ENCODE assay signal across 27 cellular contexts in genomic region chr10:71025535-71025934, GRCh38.
DNase-seq lines count a peak whose midpoint lies in the region; ATAC-seq and TF ChIP-seq lines count a peak whose summit lies in the region.
"Had no signal": no experiment of that assay in that cellular context is flagged by ENCODE, and none has a peak within 500 bp of the region (broad histone marks: within the 10 kb centered on the region; RNA-seq: fewer than 3 reads in every experiment).

No MANE protein-coding gene starts in this region.

- H3K4me1 ChIP-seq in foreskin keratinocyte (no peaks in the 10 kb centered on the region), smooth muscle cell (ENCODE audit: low read depth) (no peaks in the 10 kb centered on the region)
- H3K4me1 ChIP-seq: HAP-1, prostate gland, transverse colon had no signal

- H3F3A ChIP-seq in smooth muscle cell (ENCODE audit: low read depth): no peaks in the 10 kb centered on the region

- no peak overlapping the region for H3K4me2 ChIP-seq in smooth muscle cell

- H3K4me3 ChIP-seq in smooth muscle cell: no peak overlapping the region
- H3K4me3 ChIP-seq: HAP-1, prostate gland, transverse colon had no signal

- ATAC-seq in foreskin keratinocyte: peak; percentile 25
- ATAC-seq: activated CD8-positive, alpha-beta memory T cell treated with anti-CD3 and anti-CD28 coated beads, Interleukin-2, amount 10 ng/mL, durations not matched to agents 7 days and 5 days; CD8-positive, alpha-beta T cell; HepG2; left colon; SK-N-SH treated with all-trans-retinoic acid at 6 μM for 48 hours; stimulated activated naive CD8-positive, alpha-beta T cell treated with anti-CD3 and anti-CD28 coated beads, Interleukin-15, amount 100 ng/mL, for 72 hours had no signal

- H3K27me3 ChIP-seq in foreskin keratinocyte (no peaks in the 10 kb centered on the region), smooth muscle cell (ENCODE audit: low read depth) (no peaks in the 10 kb centered on the region)
- H3K27me3 ChIP-seq: transverse colon had no signal

- no peak for TF ChIP-seq CTCF in RWPE1 (conservative IDR thresholded peaks at IDR 0.05; ENCODE audit: low read depth)
- no peak for TF ChIP-seq CTCF in foreskin keratinocyte (conservative IDR thresholded peaks at IDR 0.05)
- TF ChIP-seq CTCF in smooth muscle cell (IDR thresholded peaks at IDR 0.05; ENCODE audit: borderline replicate concordance, insufficient read depth, poor library complexity, severe bottlenecking): no peak

- H3K9ac ChIP-seq in smooth muscle cell (ENCODE audit: low read depth): no peak overlapping the region

- CTCF ChIA-PET in RWPE1 (lab: Yijun Ruan, JAX): interaction anchor here (0.6 to 0.7 kb wide), 4 partner anchors 16 to 467 kb away, joined by 4 to 5 read pairs (median 4); no protein-coding TSS in a partner anchor

- H4K20me1 ChIP-seq in smooth muscle cell (ENCODE audit: low read depth): no peaks in the 10 kb centered on the region

- 65% methylated on average over 4 of the region's 4 CpGs for WGBS in smooth muscle cell (ENCODE audit: low lambda C conversion rate)

- no peaks in the 10 kb centered on the region for H3K36me3 ChIP-seq in smooth muscle cell (ENCODE audit: low read depth)
- H3K36me3 ChIP-seq: HAP-1, prostate gland, transverse colon, WERI-Rb-1 had no signal

- DNase-seq in DMS53 (lab: John Stamatoyannopoulos, UW) (peak; percentile 19), DMS53 treated with DMSO at 0.1 percent for 48 hours (lab: John Stamatoyannopoulos, UW; ENCODE audit: unreplicated experiment) (no peak), RWPE1 (ENCODE audit: low spot score) (peak; percentile 70), foreskin keratinocyte (peak in 1 of 2 donors; percentile 51), renal cortical epithelial cell (ENCODE audit: low read depth) (peak; percentile 27), CD1c-positive myeloid dendritic cell (ENCODE audit: extremely low spot score) (no peak), NCI-H345 treated with DMSO at 0.1 percent for 48 hours (lab: John Stamatoyannopoulos, UW; ENCODE audit: unreplicated experiment) (no peak), smooth muscle cell (lab: John Stamatoyannopoulos, UW; ENCODE audit: unreplicated experiment) (no peak)
- DNase-seq: activated CD4-positive, alpha-beta T cell treated with anti-CD3 and anti-CD28 coated beads, Interleukin-2, amount 10 ng/mL, durations not matched to agents 7 days and 5 days; activated CD8-positive, alpha-beta memory T cell treated with anti-CD3 and anti-CD28 coated beads, Interleukin-2, amount 10 ng/mL, durations not matched to agents 7 days and 5 days; activated naive CD4-positive, alpha-beta T cell treated with anti-CD3 and anti-CD28 coated beads, Interleukin-2, amount 50 U/mL, for 16 hours; AML-193; CD8-positive, alpha-beta T cell; dermis blood vessel endothelial cell; left colon; NCI-H1417; NCI-H2081; NK-92 treated with Interleukin-12 subunit alpha and Interleukin-12 subunit beta, amount 100 ng/mL, for 24 hours; stimulated activated naive CD8-positive, alpha-beta T cell treated with anti-CD3 and anti-CD28 coated beads, Interleukin-15, amount 100 ng/mL, for 72 hours; transverse colon; WERI-Rb-1 had no signal

- no peaks in the 10 kb centered on the region for H3K79me2 ChIP-seq in smooth muscle cell (ENCODE audit: low read depth)

- no peak overlapping the region for H2AFZ ChIP-seq in smooth muscle cell (ENCODE audit: low read depth)

- no peaks in the 10 kb centered on the region for H3K9me3 ChIP-seq in smooth muscle cell (replicated peaks; ENCODE audit: low read depth)
- H3K9me3 ChIP-seq: HAP-1, prostate gland, transverse colon had no signal

- H3K27ac ChIP-seq in RWPE1 (no peak overlapping the region), foreskin keratinocyte (no peak overlapping the region), smooth muscle cell (ENCODE audit: low read depth) (no peak overlapping the region)
- H3K27ac ChIP-seq: 22Rv1, HL-60, prostate gland, transverse colon, WERI-Rb-1 had no signal

- POLR2A ChIA-PET in RWPE1 (lab: Yijun Ruan, JAX; ENCODE audit: low non-redundant PET): no interaction called here

Comparison
In these comparisons a context has a peak if more than half of its experiments do, and no peak if none do; other contexts are left out.
1. DNase-seq: peak in DMS53 (single experiment), RWPE1 (single experiment) and renal cortical epithelial cell (single experiment); none in DMS53 treated with DMSO at 0.1 percent for 48 hours (single experiment), CD1c-positive myeloid dendritic cell (single experiment), NCI-H345 treated with DMSO at 0.1 percent for 48 hours (single experiment) and smooth muscle cell (single experiment).